ENCODE assay signal across 32 cellular contexts in the genomic region with DNA sequence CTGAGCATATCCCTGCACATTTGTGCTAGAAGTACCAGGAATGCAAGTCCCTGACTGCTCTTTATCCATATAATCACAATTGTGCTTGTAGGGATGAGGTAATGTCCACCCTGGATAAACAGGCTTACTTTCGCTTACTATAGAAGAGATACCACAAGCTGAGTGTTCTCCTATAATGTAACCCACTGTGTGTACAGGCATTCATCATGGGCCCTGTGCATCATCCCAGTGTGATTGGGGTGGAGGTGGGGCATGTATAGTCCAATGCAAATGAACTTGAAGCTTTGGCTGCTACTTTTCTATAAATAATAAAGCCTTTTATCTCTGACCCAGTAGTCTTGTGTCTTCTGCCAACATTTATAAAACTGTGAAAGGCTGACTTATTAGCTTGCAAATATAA.
A peak's percentile ranks its signal among the peaks of the same experiment; 100 is the strongest.
DNase-seq lines count a peak whose midpoint lies in the region; ATAC-seq and TF ChIP-seq lines count a peak whose summit lies in the region.
"Had no signal": no experiment of that assay in that cellular context is flagged by ENCODE, and none has a peak within 500 bp of the region (broad histone marks: within the 10 kb centered on the region; RNA-seq: fewer than 3 reads in every experiment).

No MANE protein-coding gene starts in this region.

- 63% methylated on average over 1 of the region's 1 CpG for WGBS in smooth muscle cell (ENCODE audit: low lambda C conversion rate)

- peaks cover 79% of the 10 kb centered on the region for H3K79me2 ChIP-seq in Karpas-422 (ENCODE audit: low read length)
- H3K79me2 ChIP-seq in smooth muscle cell (ENCODE audit: low read depth) = peaks cover 4% of the 10 kb centered on the region

- H3K4me1 ChIP-seq in Karpas-422 (ENCODE audit: low read length) = peaks cover 33% of the 10 kb centered on the region
- H3K4me1 ChIP-seq in smooth muscle cell (ENCODE audit: low read depth) = no peaks in the 10 kb centered on the region
- H3K4me1 ChIP-seq in upper lobe of right lung = no peaks in the 10 kb centered on the region
- H3K4me1 ChIP-seq: parathyroid adenoma, thyroid gland had no signal

- no peaks in the 10 kb centered on the region for H4K20me1 ChIP-seq in Karpas-422 (ENCODE audit: insufficient read depth, low read depth, low read length)
- H4K20me1 ChIP-seq in smooth muscle cell (ENCODE audit: low read depth) = no peaks in the 10 kb centered on the region

- H2AFZ ChIP-seq in Karpas-422 (ENCODE audit: low read length) (no peak overlapping the region), smooth muscle cell (ENCODE audit: low read depth) (no peak overlapping the region)
- H2AFZ ChIP-seq: parathyroid adenoma had no signal

- H3K27ac ChIP-seq in Karpas-422 (ENCODE audit: low read length) = peak overlapping the region; percentile 71
- no peak overlapping the region for H3K27ac ChIP-seq in smooth muscle cell (ENCODE audit: low read depth)
- H3K27ac ChIP-seq in upper lobe of right lung = no peak overlapping the region
- H3K27ac ChIP-seq: body of pancreas, HL-60, parathyroid adenoma, spleen, thyroid gland had no signal

- H3K9me3 ChIP-seq in Karpas-422 (ENCODE audit: low read length) (no peaks in the 10 kb centered on the region), smooth muscle cell (replicated peaks; ENCODE audit: low read depth) (no peaks in the 10 kb centered on the region), upper lobe of right lung (no peaks in the 10 kb centered on the region)
- H3K9me3 ChIP-seq: body of pancreas, spleen, thyroid gland had no signal

- H3K9ac ChIP-seq in Karpas-422 (ENCODE audit: low read length) (no peak overlapping the region), smooth muscle cell (ENCODE audit: low read depth) (no peak overlapping the region)
- H3K9ac ChIP-seq: parathyroid adenoma had no signal

- in situ Hi-C loops in astrocyte of the spinal cord (cut with HindIII; ENCODE audit: low sequenced_read_pairs) = no loop called here

- DNase-seq in Karpas-422 (peak; percentile 54), astrocyte of the spinal cord (ENCODE audit: low read depth, low spot score) (peak; percentile 3), globus pallidus (ENCODE audit: low spot score) (peak; percentile 74), smooth muscle cell (lab: John Stamatoyannopoulos, UW; ENCODE audit: unreplicated experiment) (no peak), NCI-H510A treated with DMSO at 0.1 percent for 48 hours (lab: John Stamatoyannopoulos, UW) (no peak), upper lobe of right lung (no peak)
- DNase-seq: ACHN; activated CD4-positive, alpha-beta T cell treated with anti-CD3 and anti-CD28 coated beads, Interleukin-2, amount 50 U/mL, for 1 hour; activated naive CD4-positive, alpha-beta T cell; activated naive CD8-positive, alpha-beta T cell treated with anti-CD3 and anti-CD28 coated beads, Interleukin-2, amount 50 U/mL, for 24 hours; activated T-cell treated with anti-CD3 and anti-CD28 coated beads, Interleukin-2, amount 50 U/mL, for 4 hours; body of pancreas; EL; immature natural killer cell; Kasumi-1; NCI-H1436 treated with DMSO at 0.1 percent for 48 hours; NCI-H2107; NCI-H446 treated with DMSO at 0.1 percent for 48 hours; NCI-H82; right cardiac atrium; SIG-M5; spleen; stimulated activated CD4-positive, alpha-beta T cell treated with anti-CD3 and anti-CD28 coated beads, Interleukin-2, amount 100 ng/mL, for 24 hours; T1000; thyroid gland had no signal

- H3K36me3 ChIP-seq in Karpas-422 (ENCODE audit: insufficient read depth, low read length) = no peaks in the 10 kb centered on the region
- H3K36me3 ChIP-seq in smooth muscle cell (ENCODE audit: low read depth) = no peaks in the 10 kb centered on the region
- no peaks in the 10 kb centered on the region for H3K36me3 ChIP-seq in upper lobe of right lung
- H3K36me3 ChIP-seq: spleen, thyroid gland had no signal

- no peak for TF ChIP-seq CTCF in astrocyte of the spinal cord (IDR thresholded peaks at IDR 0.05; ENCODE audit: low read depth, low read length)
- TF ChIP-seq CTCF in smooth muscle cell (IDR thresholded peaks at IDR 0.05; ENCODE audit: borderline replicate concordance, insufficient read depth, poor library complexity, severe bottlenecking) = no peak
- TF ChIP-seq CTCF in upper lobe of right lung (IDR thresholded peaks at IDR 0.05) = no peak

- H3K4me3 ChIP-seq in Karpas-422 (ENCODE audit: low read length) = no peak overlapping the region
- H3K4me3 ChIP-seq in astrocyte of the spinal cord (ENCODE audit: low read depth, low read length) = no peak overlapping the region
- H3K4me3 ChIP-seq in smooth muscle cell = no peak overlapping the region
- H3K4me3 ChIP-seq in upper lobe of right lung = no peak overlapping the region
- H3K4me3 ChIP-seq: body of pancreas, GM12878, spleen, thyroid gland had no signal

- H3K9me2 ChIP-seq in Karpas-422 (replicated peaks; ENCODE audit: insufficient read depth, low read length) = no peaks in the 10 kb centered on the region

- H3K27me3 ChIP-seq in Karpas-422 (ENCODE audit: low read length) = no peaks in the 10 kb centered on the region
- no peaks in the 10 kb centered on the region for H3K27me3 ChIP-seq in smooth muscle cell (ENCODE audit: low read depth)
- no peaks in the 10 kb centered on the region for H3K27me3 ChIP-seq in upper lobe of right lung
- H3K27me3 ChIP-seq: body of pancreas, spleen, thyroid gland had no signal

- no peaks in the 10 kb centered on the region for H3F3A ChIP-seq in smooth muscle cell (ENCODE audit: low read depth)

- ATAC-seq in GM21447 (IDR thresholded peaks at IDR 0.05; ENCODE audit: unreplicated experiment) = no peak
- ATAC-seq in HG03175 (IDR thresholded peaks at IDR 0.05; ENCODE audit: unreplicated experiment) = no peak
- ATAC-seq in upper lobe of right lung = no peak
- ATAC-seq: activated naive CD8-positive, alpha-beta T cell treated with anti-CD3 and anti-CD28 coated beads, Interleukin-2, amount 50 U/mL, for 24 hours; activated T-cell treated with anti-CD3 and anti-CD28 coated beads, Interleukin-2, amount 50 U/mL, for 4 hours; body of pancreas; GM12878; left lobe of liver; right cardiac atrium; WTC11 had no signal

- H3K4me2 ChIP-seq in Karpas-422 (ENCODE audit: low read depth, low read length, poor library complexity, severe bottlenecking) = peak overlapping the region; percentile 49
- peak overlapping the region; percentile 39 for H3K4me2 ChIP-seq in smooth muscle cell

- intact Hi-C loops in upper lobe of right lung (cut with DNase I) = no loop called here

Comparison
In these comparisons a context has a peak if more than half of its experiments do, and no peak if none do; other contexts are left out.
1. DNase-seq: peak in Karpas-422 (single experiment), astrocyte of the spinal cord (single experiment) and globus pallidus (single experiment); none in smooth muscle cell (single experiment), NCI-H510A treated with DMSO at 0.1 percent for 48 hours (single experiment) and upper lobe of right lung (single experiment).